Comparison of ENCODE assay signal across 33 cellular contexts in genomic region chr14:66745078-66745477, GRCh38.
"Had no signal": no experiment of that assay in that cellular context is flagged by ENCODE, and none has a peak within 500 bp of the region (broad histone marks: within the 10 kb centered on the region; RNA-seq: fewer than 3 reads in every experiment).

No MANE protein-coding gene starts in this region.

- H3K27ac Mint-ChIP-seq: activated CD4-positive, alpha-beta memory T cell treated with anti-CD3 and anti-CD28 coated beads, Interleukin-2, amount 10 ng/mL, durations not matched to agents 7 days and 5 days; activated CD8-positive, alpha-beta memory T cell treated with anti-CD3 and anti-CD28 coated beads, Interleukin-2, amount 10 ng/mL, durations not matched to agents 7 days and 5 days; activated naive CD4-positive, alpha-beta T cell treated with anti-CD3 and anti-CD28 coated beads, Interleukin-2, amount 10 ng/mL, durations not matched to agents 7 days and 5 days; activated naive CD8-positive, alpha-beta T cell had no signal

- H3K36me3 ChIP-seq: brain microvascular endothelial cell, MG63, SJCRH30, WERI-Rb-1 had no signal

- H3K27me3 ChIP-seq: brain microvascular endothelial cell, MG63, SJCRH30 had no signal

- H3K36me3 Mint-ChIP-seq: activated CD8-positive, alpha-beta memory T cell treated with anti-CD3 and anti-CD28 coated beads, Interleukin-2, amount 10 ng/mL, durations not matched to agents 7 days and 5 days; activated naive CD4-positive, alpha-beta T cell treated with anti-CD3 and anti-CD28 coated beads, Interleukin-2, amount 10 ng/mL, durations not matched to agents 7 days and 5 days had no signal

- H3K4me3 Mint-ChIP-seq: activated CD4-positive, alpha-beta memory T cell treated with anti-CD3 and anti-CD28 coated beads, Interleukin-2, amount 10 ng/mL, durations not matched to agents 7 days and 5 days; activated CD8-positive, alpha-beta memory T cell treated with anti-CD3 and anti-CD28 coated beads, Interleukin-2, amount 10 ng/mL, durations not matched to agents 7 days and 5 days; activated naive CD4-positive, alpha-beta T cell treated with anti-CD3 and anti-CD28 coated beads, Interleukin-2, amount 10 ng/mL, durations not matched to agents 7 days and 5 days; activated naive CD8-positive, alpha-beta T cell had no signal

- ATAC-seq: activated CD8-positive, alpha-beta memory T cell treated with anti-CD3 and anti-CD28 coated beads, Interleukin-2, amount 10 ng/mL, durations not matched to agents 7 days and 5 days; Panc1 had no signal

- H3K27me3 Mint-ChIP-seq: activated CD4-positive, alpha-beta memory T cell treated with anti-CD3 and anti-CD28 coated beads, Interleukin-2, amount 10 ng/mL, durations not matched to agents 7 days and 5 days; activated CD8-positive, alpha-beta memory T cell treated with anti-CD3 and anti-CD28 coated beads, Interleukin-2, amount 10 ng/mL, durations not matched to agents 7 days and 5 days; activated naive CD4-positive, alpha-beta T cell treated with anti-CD3 and anti-CD28 coated beads, Interleukin-2, amount 10 ng/mL, durations not matched to agents 7 days and 5 days; activated naive CD8-positive, alpha-beta T cell had no signal

- H3K4me3 ChIP-seq: MG63, SJCRH30, SK-N-MC had no signal

- H3K4me1 Mint-ChIP-seq: activated CD4-positive, alpha-beta memory T cell treated with anti-CD3 and anti-CD28 coated beads, Interleukin-2, amount 10 ng/mL, durations not matched to agents 7 days and 5 days; activated CD8-positive, alpha-beta memory T cell treated with anti-CD3 and anti-CD28 coated beads, Interleukin-2, amount 10 ng/mL, durations not matched to agents 7 days and 5 days; activated naive CD4-positive, alpha-beta T cell treated with anti-CD3 and anti-CD28 coated beads, Interleukin-2, amount 10 ng/mL, durations not matched to agents 7 days and 5 days had no signal

- H3K9me3 Mint-ChIP-seq: activated CD4-positive, alpha-beta memory T cell treated with anti-CD3 and anti-CD28 coated beads, Interleukin-2, amount 10 ng/mL, durations not matched to agents 7 days and 5 days; activated naive CD4-positive, alpha-beta T cell treated with anti-CD3 and anti-CD28 coated beads, Interleukin-2, amount 10 ng/mL, durations not matched to agents 7 days and 5 days had no signal

- H3K27ac ChIP-seq: brain microvascular endothelial cell, SJCRH30, SK-N-MC, WERI-Rb-1 had no signal

- H3K9me3 ChIP-seq: MG63, SJCRH30 had no signal

- DNase-seq: activated CD4-positive, alpha-beta memory T cell treated with anti-CD3 and anti-CD28 coated beads, Interleukin-2, amount 10 ng/mL, durations not matched to agents 7 days and 5 days; activated CD4-positive, alpha-beta T cell treated with anti-CD3 and anti-CD28 coated beads for 1 hour; activated CD4-positive, alpha-beta T cell treated with anti-CD3 and anti-CD28 coated beads for 48 hours; activated CD4-positive, CD25-positive, alpha-beta regulatory T cell; activated CD8-positive, alpha-beta memory T cell treated with anti-CD3 and anti-CD28 coated beads for 24 hours; activated CD8-positive, alpha-beta memory T cell treated with anti-CD3 and anti-CD28 coated beads, Interleukin-2, amount 10 ng/mL, durations not matched to agents 7 days and 5 days; activated CD8-positive, alpha-beta memory T cell treated with anti-CD3 and anti-CD28 coated beads, Interleukin-2, amount 50 U/mL, for 48 hours; activated effector memory CD4-positive, alpha-beta T cell treated with Interleukin-2 at 50 U/mL for 16 hours; activated naive CD4-positive, alpha-beta T cell treated with anti-CD3 and anti-CD28 coated beads, Interleukin-2, amount 10 ng/mL, durations not matched to agents 7 days and 5 days; activated T-cell treated with anti-CD3 and anti-CD28 coated beads, Interleukin-2, amount 50 U/mL, for 48 hours; amniotic stem cell; aorta; brain microvascular endothelial cell; central memory CD4-positive, alpha-beta T cell; Kasumi-1; MG63; MV-4-11; NCI-H1092; NCI-H1436 treated with DMSO at 0.1 percent for 48 hours; NCI-H1694 treated with DMSO at 0.1 percent for 48 hours; NCI-H2029; NCI-H2107; NCI-H2171; NCI-H510A; NCI-H526; NCI-H748 treated with DMSO at 0.1 percent for 48 hours; SHP77; SJCRH30; T1000; WERI-Rb-1 had no signal
